In genomic region chr7:140230862-140231778, GRCh38 we compare ENCODE assay signal across 8 cellular contexts. TPM values are rescaled to one million over a fixed set of nuclear protein-coding genes. Genes with fewer than 3 reads are reported as not detected.
DNase-seq lines count a peak whose midpoint lies in the region; ATAC-seq and TF ChIP-seq lines count a peak whose summit lies in the region.

No MANE protein-coding gene starts in this region.

- no TSS peak for BruUV-seq in OCI-LY7 (replicated peaks; lab: Mats Ljungman, UMichigan)

- H3K36me3 ChIP-seq in GM23248 (ENCODE audit: low read depth) (no peaks in the 10 kb centered on the region), OCI-LY7 (ENCODE audit: insufficient read depth, low read length) (no peaks in the 10 kb centered on the region), neuron (ENCODE audit: insufficient read depth, low read length) (no peaks in the 10 kb centered on the region), thyroid gland (no peaks in the 10 kb centered on the region)

- peak overlapping the region; percentile 78 for H3K27ac ChIP-seq in 22Rv1
- H3K27ac ChIP-seq in GM23248, result no peak overlapping the region
- H3K27ac ChIP-seq in OCI-LY7 (ENCODE audit: low read depth, low read length, poor library complexity, severe bottlenecking), result no peak overlapping the region
- no peak overlapping the region for H3K27ac ChIP-seq in foreskin keratinocyte
- H3K27ac ChIP-seq in thyroid gland, result no peak overlapping the region

- in situ Hi-C loops in GM23248 (cut with MboI), result no loop called here

- DNase-seq in GM23248, result peak; percentile 56
- DNase-seq in OCI-LY7 (ENCODE audit: low spot score), result no peak
- DNase-seq in activated T-helper 9 cell treated with anti-CD3 and anti-CD28 coated beads, Interleukin-2, amount 50 U/mL, for 16 hours (ENCODE audit: low read depth), result peak; percentile 37
- peak in 1 of 2 donors; percentile 45 for DNase-seq in foreskin keratinocyte
- DNase-seq in thyroid gland, result peak; percentile 46 to 60

- CTCF ChIA-PET in OCI-LY7 (lab: Charles Lee; ENCODE audit: unreplicated experiment), result no interaction called here

- peak; percentile 69 for TF ChIP-seq CTCF in 22Rv1 (IDR thresholded peaks at IDR 0.05)
- no peak for TF ChIP-seq CTCF in OCI-LY7 (conservative IDR thresholded peaks at IDR 0.05; ENCODE audit: low read length)
- TF ChIP-seq CTCF in foreskin keratinocyte (conservative IDR thresholded peaks at IDR 0.05), result no peak
- peak in 1 of 6 experiments; percentile 12 for TF ChIP-seq CTCF in thyroid gland (IDR thresholded peaks at IDR 0.05)

- no peak for TF ChIP-seq POLR2A in thyroid gland (IDR thresholded peaks at IDR 0.05)

- peak overlapping the region; percentile 86 for H2AFZ ChIP-seq in GM23248
- no peak overlapping the region for H2AFZ ChIP-seq in OCI-LY7 (ENCODE audit: low read length)
- peak overlapping the region; percentile 77 for H2AFZ ChIP-seq in neuron (ENCODE audit: low read depth, low read length)

- H3K9me3 ChIP-seq in GM23248 (ENCODE audit: low read depth) (no peaks in the 10 kb centered on the region), OCI-LY7 (ENCODE audit: low read length) (no peaks in the 10 kb centered on the region), neuron (ENCODE audit: low read length) (no peaks in the 10 kb centered on the region), thyroid gland (no peaks in the 10 kb centered on the region)

- 4 to 7% methylated on average over 34 to 45 of the region's 60 CpGs for WGBS in GM23248 (ENCODE audit: low coverage in 1 of 2, low lambda C conversion rate in 2 of 2, missing lambda C conversion rate in 2 of 2), 2 experiments
- 3 to 5% methylated on average over 31 to 34 of the region's 60 CpGs for WGBS in thyroid gland, 2 donors

- H3K4me1 ChIP-seq in GM23248 (ENCODE audit: insufficient read depth) (no peaks in the 10 kb centered on the region), OCI-LY7 (ENCODE audit: insufficient read depth, low read length, poor library complexity, severe bottlenecking) (no peaks in the 10 kb centered on the region), foreskin keratinocyte (no peaks in the 10 kb centered on the region), neuron (ENCODE audit: insufficient read depth, low read length) (peaks cover 9% of the 10 kb centered on the region), thyroid gland (peaks cover 11 to 16% of the 10 kb centered on the region in 2 donors)

- peak; percentile 74 for ATAC-seq in foreskin keratinocyte
- no peak for ATAC-seq in HG02588 (IDR thresholded peaks at IDR 0.05; ENCODE audit: unreplicated experiment)

- H3K4me2 ChIP-seq in GM23248 (ENCODE audit: unreplicated experiment) (peak overlapping the region; percentile 84), OCI-LY7 (ENCODE audit: low read length) (peak overlapping the region; percentile 42; the same call in 1 of the 2 replicates)

- no peaks in the 10 kb centered on the region for H3K79me2 ChIP-seq in GM23248 (ENCODE audit: insufficient read depth)
- H3K79me2 ChIP-seq in OCI-LY7 (ENCODE audit: insufficient read depth, low read depth, low read length), result no peaks in the 10 kb centered on the region

- POLR2A ChIA-PET in OCI-LY7 (lab: Charles Lee), result no interaction called here

- H3K4me3 ChIP-seq in GM23248, result peak overlapping the region; percentile 76
- no peak overlapping the region for H3K4me3 ChIP-seq in OCI-LY7 (ENCODE audit: low read depth, low read length, poor library complexity, severe bottlenecking)
- H3K4me3 ChIP-seq in neuron (ENCODE audit: low read length), result peak overlapping the region; percentile 49
- peak overlapping the region; percentile 14 to 42 (median 26) for H3K4me3 ChIP-seq in thyroid gland (replicated peaks in 1 of 3)

- H3K9ac ChIP-seq in GM23248, result peak overlapping the region; percentile 61

- no peaks in the 10 kb centered on the region for H3F3A ChIP-seq in GM23248 (ENCODE audit: insufficient read depth)

- H4K20me1 ChIP-seq in GM23248 (ENCODE audit: insufficient read depth) (no peaks in the 10 kb centered on the region), OCI-LY7 (ENCODE audit: insufficient read depth, low read length) (no peaks in the 10 kb centered on the region)

- intact Hi-C loops in OCI-LY7 (cut with micrococcal nuclease; ENCODE audit: unreplicated experiment) (loop anchor here (5.0 kb wide), 1 partner anchor 54 kb away; the partner anchor contains the start of gene KDM7A), thyroid gland (cut with DNase I) (no loop called here)

- H3K27me3 ChIP-seq in GM23248 (replicated peaks; ENCODE audit: insufficient read depth) (no peaks in the 10 kb centered on the region), foreskin keratinocyte (peaks cover 18% of the 10 kb centered on the region), neuron (ENCODE audit: insufficient read depth, low read length) (peaks cover 38% of the 10 kb centered on the region), thyroid gland (no peaks in the 10 kb centered on the region)

- no peaks in the 10 kb centered on the region for H3K9me2 ChIP-seq in GM23248 (ENCODE audit: insufficient read depth)
- H3K9me2 ChIP-seq in OCI-LY7 (ENCODE audit: insufficient read depth, low read length), result no peaks in the 10 kb centered on the region

RNA-seq across cellular contexts. Expression of gene KDM7A, which starts 54.3 kb away (rescaled TPM):
- 6.7 and 7.8 TPM in 2 replicates for total RNA-seq in GM23248 (2014; rRNA removed; shearing (Covaris generic))
- polyA plus RNA-seq in GM23248 (2016; fragmentation: Nextera tagmentation; extraction: Ambion mirVana) (1.9 and 2.3 TPM in 2 replicates), foreskin keratinocyte (0.58 and 0.62 TPM in 2 replicates)
- total RNA-seq in OCI-LY7 (2014; rRNA removed; shearing (Covaris generic)), result 3.3 and 9.8 TPM in 2 replicates
- total RNA-seq in OCI-LY7 (2022) (3.3 and 7.7 TPM in 2 replicates), foreskin keratinocyte (3.1 and 3.2 TPM in 2 replicates), thyroid gland (10 to 100 TPM; 11.1 to 29.8 (median 20.7) TPM)
